12 cellular contexts compared by ENCODE assay signal in the genomic region with DNA sequence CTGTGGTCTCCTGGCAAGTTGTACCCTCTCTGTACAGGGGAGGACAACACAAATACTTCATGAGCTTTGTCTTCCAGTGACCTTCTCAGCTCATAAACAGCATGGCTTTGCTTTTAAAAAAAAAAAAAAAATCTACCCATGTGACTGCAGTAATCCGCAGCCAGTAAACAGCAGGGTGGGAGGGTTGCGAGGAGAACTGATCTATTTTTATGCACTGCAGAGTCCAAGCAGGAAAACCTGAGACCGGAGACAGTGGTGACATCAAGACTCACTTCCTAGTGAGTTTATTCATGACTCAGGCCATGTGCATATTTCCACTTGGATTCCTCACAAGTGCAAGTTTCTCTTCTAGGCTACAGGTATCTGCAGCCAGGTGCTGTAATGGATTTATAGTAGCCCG.
DNase-seq lines count a peak whose midpoint lies in the region; ATAC-seq and TF ChIP-seq lines count a peak whose summit lies in the region.
"Had no signal": no experiment of that assay in that cellular context is flagged by ENCODE, and none has a peak within 500 bp of the region (broad histone marks: within the 10 kb centered on the region; RNA-seq: fewer than 3 reads in every experiment).

No MANE protein-coding gene starts in this region.

- H3K4me1 Mint-ChIP-seq in CD4-positive, alpha-beta T cell (ENCODE audit: low read depth), result no peaks in the 10 kb centered on the region
- H3K4me1 Mint-ChIP-seq: activated CD4-positive, alpha-beta memory T cell treated with anti-CD3 and anti-CD28 coated beads, Interleukin-2, amount 10 ng/mL, durations not matched to agents 7 days and 5 days; CD4-positive, CD25-positive, alpha-beta regulatory T cell had no signal

- TF ChIP-seq CTCF in CD4-positive, alpha-beta T cell (IDR thresholded peaks at IDR 0.05), result no peak

- no peaks in the 10 kb centered on the region for H3K9me3 ChIP-seq in CD4-positive, alpha-beta T cell (ENCODE audit: control insufficient read depth, low read length)

- H3K27me3 ChIP-seq in CD4-positive, alpha-beta T cell (ENCODE audit: control insufficient read depth, insufficient read depth, low read length), result no peaks in the 10 kb centered on the region

- no peak overlapping the region for H3K27ac Mint-ChIP-seq in CD4-positive, alpha-beta T cell
- H3K27ac Mint-ChIP-seq: activated CD4-positive, alpha-beta memory T cell treated with anti-CD3 and anti-CD28 coated beads, Interleukin-2, amount 10 ng/mL, durations not matched to agents 7 days and 5 days had no signal

- H3K27me3 Mint-ChIP-seq in CD4-positive, alpha-beta T cell, result no peaks in the 10 kb centered on the region
- H3K27me3 Mint-ChIP-seq: activated CD4-positive, alpha-beta memory T cell treated with anti-CD3 and anti-CD28 coated beads, Interleukin-2, amount 10 ng/mL, durations not matched to agents 7 days and 5 days; CD4-positive, CD25-positive, alpha-beta regulatory T cell had no signal

- peaks cover 74% of the 10 kb centered on the region for H3K36me3 Mint-ChIP-seq in CD4-positive, alpha-beta T cell (ENCODE audit: low read depth)

- ATAC-seq in CD4-positive, alpha-beta T cell (ENCODE audit: poor library complexity), result no peak

- POLR2A ChIA-PET in CD4-positive, alpha-beta T cell (lab: Charles Lee), result no interaction called here

- DNase-seq in Ammon's horn (ENCODE audit: low spot score) (peak; percentile 33), NCI-H1694 (lab: John Stamatoyannopoulos, UW) (peak; percentile 53), cerebellar cortex (ENCODE audit: low spot score) (peak; percentile 91), left kidney (ENCODE audit: low read depth, low spot score) (peak; percentile 78), NCI-H1092 treated with DMSO at 0.1 percent for 48 hours (lab: John Stamatoyannopoulos, UW) (no peak), LoVo (ENCODE audit: low spot score) (no peak), HuH-7 (ENCODE audit: low spot score) (no peak)
- no peak for DNase-seq in CD4-positive, alpha-beta T cell
- DNase-seq: activated CD4-positive, alpha-beta memory T cell treated with anti-CD3 and anti-CD28 coated beads, Interleukin-2, amount 10 ng/mL, durations not matched to agents 7 days and 5 days; CD4-positive, CD25-positive, alpha-beta regulatory T cell; RPMI8226; stimulated activated CD4-positive, alpha-beta T cell treated with anti-CD3 and anti-CD28 coated beads, Interleukin-4, amount 100 ng/mL, for 4 hours had no signal

- intact Hi-C loops in CD4-positive, alpha-beta T cell (cut with DNase I, micrococcal nuclease), result no loop called here

- no peaks in the 10 kb centered on the region for H3K9me3 Mint-ChIP-seq in CD4-positive, alpha-beta T cell
- H3K9me3 Mint-ChIP-seq: activated CD4-positive, alpha-beta memory T cell treated with anti-CD3 and anti-CD28 coated beads, Interleukin-2, amount 10 ng/mL, durations not matched to agents 7 days and 5 days; CD4-positive, CD25-positive, alpha-beta regulatory T cell had no signal

- H3K4me3 Mint-ChIP-seq in CD4-positive, alpha-beta T cell, result no peak overlapping the region
- H3K4me3 Mint-ChIP-seq: activated CD4-positive, alpha-beta memory T cell treated with anti-CD3 and anti-CD28 coated beads, Interleukin-2, amount 10 ng/mL, durations not matched to agents 7 days and 5 days; CD4-positive, CD25-positive, alpha-beta regulatory T cell had no signal

- H3K27ac ChIP-seq in CD4-positive, alpha-beta T cell (ENCODE audit: low read depth, low read length), result no peak overlapping the region

- CTCF ChIA-PET in CD4-positive, alpha-beta T cell (lab: Charles Lee), result no interaction called here

Comparison
In these comparisons a context has a peak if more than half of its experiments do, and no peak if none do; other contexts are left out.
1. DNase-seq: peak in Ammon's horn (single experiment), NCI-H1694 (single experiment), cerebellar cortex (single experiment) and left kidney (single experiment); none in NCI-H1092 treated with DMSO at 0.1 percent for 48 hours (single experiment), CD4-positive, alpha-beta T cell (0 of 10), LoVo (single experiment) and HuH-7 (single experiment).